In the genomic region with DNA sequence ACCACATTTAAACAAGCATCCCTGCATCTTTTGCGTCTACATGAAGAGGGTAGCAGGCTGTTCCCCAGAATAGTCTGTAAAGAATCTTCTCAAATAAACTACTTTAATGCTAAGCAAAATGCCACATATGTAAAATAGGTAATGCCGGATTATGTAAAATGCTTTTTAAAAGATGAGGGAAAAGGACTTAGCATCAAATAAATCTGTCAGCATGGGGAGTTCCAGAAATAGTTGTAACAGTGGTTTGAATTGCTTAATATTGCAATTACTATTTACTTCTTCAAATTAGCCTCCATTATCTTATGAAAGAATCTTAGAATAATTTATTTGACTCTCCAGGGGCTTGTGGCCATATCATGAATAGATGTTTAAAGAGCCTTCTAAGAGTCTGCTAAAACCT, we compare ENCODE assay signal across 10 cellular contexts.
"Had no signal": no experiment of that assay in that cellular context is flagged by ENCODE, and none has a peak within 500 bp of the region (broad histone marks: within the 10 kb centered on the region; RNA-seq: fewer than 3 reads in every experiment).

No MANE protein-coding gene starts in this region.

- ATAC-seq: GM23338, HCT116, K562 had no signal

- FAIRE-seq: H1, H54, HTR-8/SVneo, K562 had no signal

- DNase-seq: H9, HFFc6, IMR-90, KG1 had no signal

- H3K4me3 ChIP-seq: GM23338, K562 had no signal
